In the genomic region with DNA sequence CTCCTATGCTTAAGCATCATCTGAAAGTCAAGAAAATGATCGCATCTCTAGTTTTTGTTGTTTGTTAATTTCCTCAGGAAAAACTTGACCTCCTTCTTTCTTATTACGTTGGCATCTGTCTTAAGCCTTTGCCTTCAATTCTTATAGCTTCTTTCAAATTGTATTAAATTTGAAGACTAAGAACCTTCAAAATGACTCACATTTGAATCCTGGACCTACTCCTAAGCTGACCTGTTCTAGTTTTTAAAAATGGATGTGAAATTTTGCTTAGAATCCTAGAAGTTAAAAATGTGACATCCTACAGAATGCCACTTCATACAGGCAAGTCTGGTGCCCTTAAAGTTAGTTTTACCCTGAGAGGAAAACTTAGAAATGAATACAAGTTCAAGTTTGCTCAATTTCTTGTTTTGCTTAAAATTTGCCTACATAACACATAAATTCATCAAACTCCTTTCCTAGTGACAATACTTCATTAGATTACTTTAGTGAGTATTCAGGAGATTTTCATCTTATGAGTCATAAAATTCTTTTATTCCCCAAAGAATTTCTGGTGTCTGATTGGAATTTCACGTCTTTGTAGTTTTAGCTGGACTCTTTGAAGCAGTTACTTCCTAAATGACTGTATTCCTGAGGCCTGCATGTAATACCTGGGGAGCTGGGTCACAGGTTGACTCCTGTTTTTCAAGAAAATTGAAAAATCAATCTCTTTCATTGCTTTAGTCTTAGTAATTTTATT, we compare ENCODE assay signal across 14 cellular contexts.
DNase-seq lines count a peak whose midpoint lies in the region; ATAC-seq and TF ChIP-seq lines count a peak whose summit lies in the region.
"Had no signal": no experiment of that assay in that cellular context is flagged by ENCODE, and none has a peak within 500 bp of the region (broad histone marks: within the 10 kb centered on the region; RNA-seq: fewer than 3 reads in every experiment).

No MANE protein-coding gene starts in this region.

- H3K4me1 Mint-ChIP-seq in CD8-positive, alpha-beta memory T cell = no peaks in the 10 kb centered on the region
- H3K4me1 Mint-ChIP-seq: B cell had no signal

- H3K9me3 Mint-ChIP-seq in CD8-positive, alpha-beta memory T cell = peaks cover 0 to 12% (median 5%) of the 10 kb centered on the region in 5 donors

- CTCF ChIA-PET in CD8-positive, alpha-beta memory T cell (lab: Charles Lee) = no interaction called here

- H3K9me3 ChIP-seq in CD8-positive, alpha-beta memory T cell (ENCODE audit: low read length) = no peaks in the 10 kb centered on the region
- H3K9me3 ChIP-seq: neutrophil had no signal

- peaks cover 0 to 4% of the 10 kb centered on the region in 2 donors for H3K27me3 Mint-ChIP-seq in CD8-positive, alpha-beta memory T cell
- H3K27me3 Mint-ChIP-seq: B cell had no signal

- no peak overlapping the region for H3K27ac Mint-ChIP-seq in CD8-positive, alpha-beta memory T cell
- H3K27ac Mint-ChIP-seq: B cell, endodermal cell had no signal

- no peaks in the 10 kb centered on the region for H3K4me1 ChIP-seq in CD8-positive, alpha-beta memory T cell (ENCODE audit: insufficient read depth, low read length)
- H3K4me1 ChIP-seq: stomach had no signal

- POLR2A ChIA-PET in CD8-positive, alpha-beta memory T cell (lab: Charles Lee) = no interaction called here

- in situ Hi-C loops in ACHN (cut with HindIII; ENCODE audit: low pct_ligation_motif_present, low pct_unique_long_range_greater_than_20kb, low sequenced_read_pairs) (no loop called here), astrocyte of the spinal cord (cut with HindIII; ENCODE audit: low sequenced_read_pairs) (no loop called here)

- no peak for ATAC-seq in HG02852 (IDR thresholded peaks at IDR 0.05; ENCODE audit: unreplicated experiment)

- no peak overlapping the region for H3K4me3 ChIP-seq in astrocyte of the spinal cord (ENCODE audit: low read depth, low read length)
- no peak overlapping the region for H3K4me3 ChIP-seq in CD8-positive, alpha-beta memory T cell (ENCODE audit: low read length)
- H3K4me3 ChIP-seq: stomach had no signal

- TF ChIP-seq CTCF in astrocyte of the spinal cord (IDR thresholded peaks at IDR 0.05; ENCODE audit: low read depth, low read length) = no peak

- no peaks in the 10 kb centered on the region for H3K36me3 Mint-ChIP-seq in CD8-positive, alpha-beta memory T cell

- no peak overlapping the region for H3K27ac ChIP-seq in CD8-positive, alpha-beta memory T cell (ENCODE audit: low read depth, low read length)
- H3K27ac ChIP-seq: neutrophil, stomach had no signal

- H3K36me3 ChIP-seq in CD8-positive, alpha-beta memory T cell (ENCODE audit: insufficient read depth, low read length) = no peaks in the 10 kb centered on the region
- H3K36me3 ChIP-seq: neutrophil, stomach had no signal

- no peak overlapping the region for H3K4me3 Mint-ChIP-seq in CD8-positive, alpha-beta memory T cell
- H3K4me3 Mint-ChIP-seq: B cell, endodermal cell had no signal

- H3K27me3 ChIP-seq in CD8-positive, alpha-beta memory T cell (ENCODE audit: insufficient read depth, low read length, poor library complexity, severe bottlenecking) = no peaks in the 10 kb centered on the region
- H3K27me3 ChIP-seq: neutrophil, stomach had no signal

- DNase-seq in ACHN = peak; percentile 97
- DNase-seq in HT1080 (ENCODE audit: low read depth) = peak; percentile 92
- peak; percentile 81 for DNase-seq in astrocyte of the spinal cord (ENCODE audit: low read depth, low spot score)
- DNase-seq in iris pigment epithelial cell (ENCODE audit: low read depth) = peak; percentile 76
- DNase-seq in CD8-positive, alpha-beta memory T cell = no peak
- no peak for DNase-seq in nucleus accumbens (lab: John Stamatoyannopoulos, UW)
- DNase-seq in T-helper 9 cell = no peak
- DNase-seq: endodermal cell, H7, NCI-H748 treated with DMSO at 0.1 percent for 48 hours, stomach had no signal

Comparison
In these comparisons a context has a peak if more than half of its experiments do, and no peak if none do; other contexts are left out.
1. DNase-seq: peak in ACHN (single experiment), HT1080 (single experiment), astrocyte of the spinal cord (single experiment) and iris pigment epithelial cell (single experiment); none in CD8-positive, alpha-beta memory T cell (0 of 5), nucleus accumbens (0 of 56) and T-helper 9 cell (single experiment).